ENCODE assay signal across 34 cellular contexts in the genomic region with DNA sequence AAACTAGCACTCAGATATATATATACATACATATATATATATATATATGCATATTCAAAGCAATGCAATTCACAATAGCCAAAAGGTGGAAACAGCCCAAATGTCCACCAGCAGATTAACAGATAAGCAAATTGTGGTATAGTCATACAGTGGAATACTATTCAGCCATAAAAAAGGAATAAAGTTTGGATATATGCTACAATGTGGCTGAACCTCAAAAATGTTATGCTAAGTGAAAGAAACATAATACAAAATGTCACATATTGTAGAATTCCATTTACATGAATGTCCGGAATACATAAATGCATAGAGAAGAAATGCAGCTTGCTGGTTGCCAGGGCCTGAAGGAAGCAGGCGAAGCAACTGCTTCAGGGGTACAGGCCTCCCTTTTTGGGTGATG.
"Had no signal": no experiment of that assay in that cellular context is flagged by ENCODE, and none has a peak within 500 bp of the region (broad histone marks: within the 10 kb centered on the region; RNA-seq: fewer than 3 reads in every experiment).

No MANE protein-coding gene starts in this region.

- H3K4me3 ChIP-seq: MG63 had no signal

- DNase-seq: Karpas-422, Kasumi-1, MG63, MM.1S, MV-4-11, NCI-H1048, NCI-H1092, NCI-H1092 treated with DMSO at 0.1 percent for 48 hours, NCI-H1105, NCI-H1105 treated with DMSO at 0.1 percent for 48 hours, NCI-H1417, NCI-H1417 treated with DMSO at 0.1 percent for 48 hours, NCI-H1436, NCI-H1436 treated with DMSO at 0.1 percent for 48 hours, NCI-H146, NCI-H1694, NCI-H1694 treated with DMSO at 0.1 percent for 48 hours, NCI-H187, NCI-H187 treated with DMSO at 0.1 percent for 48 hours, NCI-H1930, NCI-H2029, NCI-H2029 treated with DMSO at 0.1 percent for 48 hours, NCI-H2081, NCI-H2081 treated with DMSO at 0.1 percent for 48 hours, NCI-H2107, NCI-H2171, NCI-H2171 treated with DMSO at 0.1 percent for 48 hours, NCI-H2227 treated with DMSO at 0.1 percent for 48 hours, NCI-H226, NCI-H345, NCI-H446, NCI-H446 treated with DMSO at 0.1 percent for 48 hours, NCI-H510A, NCI-H510A treated with DMSO at 0.1 percent for 48 hours had no signal

- H3K27me3 ChIP-seq: MG63 had no signal

- H3K36me3 ChIP-seq: MG63 had no signal
